Comparison of ENCODE assay signal across 16 cellular contexts in genomic region chr1:109634771-109635750, GRCh38. TPM values are rescaled to one million over a fixed set of nuclear protein-coding genes. Genes with fewer than 3 reads are reported as not detected.
DNase-seq lines count a peak whose midpoint lies in the region; ATAC-seq and TF ChIP-seq lines count a peak whose summit lies in the region.
"Had no signal": no experiment of that assay in that cellular context is flagged by ENCODE, and none has a peak within 500 bp of the region (broad histone marks: within the 10 kb centered on the region; RNA-seq: fewer than 3 reads in every experiment).

No MANE protein-coding gene starts in this region.

- peak overlapping the region; percentile 19 for H3K27ac Mint-ChIP-seq in activated CD8-positive, alpha-beta T cell treated with anti-CD3 and anti-CD28 coated beads for 36 hours
- H3K27ac Mint-ChIP-seq in mesothelial cell of epicardium: peak overlapping the region; percentile 36
- H3K27ac Mint-ChIP-seq: activated CD4-positive, alpha-beta T cell treated with anti-CD3 and anti-CD28 coated beads, Interleukin-2, amount 10 ng/mL, durations not matched to agents 24 days and 14 days had no signal

- no peak for ATAC-seq in right cardiac atrium
- peak; percentile 50 for ATAC-seq in activated CD8-positive, alpha-beta T cell treated with anti-CD3 and anti-CD28 coated beads for 36 hours
- no peak for ATAC-seq in HG03039 (IDR thresholded peaks at IDR 0.05; ENCODE audit: unreplicated experiment)
- ATAC-seq in GM18909 (IDR thresholded peaks at IDR 0.05; ENCODE audit: poor library complexity, unreplicated experiment): no peak
- ATAC-seq in HG03460 (IDR thresholded peaks at IDR 0.05; ENCODE audit: unreplicated experiment): no peak

- H3K27ac ChIP-seq in right cardiac atrium (ENCODE audit: low read length): no peak overlapping the region
- no peak overlapping the region for H3K27ac ChIP-seq in left ventricle myocardium inferior (replicated peaks)
- H3K27ac ChIP-seq: RWPE1, thyroid gland had no signal

- TF ChIP-seq CTCF in left ventricle myocardium inferior (IDR thresholded peaks at IDR 0.05; ENCODE audit: borderline replicate concordance) (no peak), mesothelial cell of epicardium (IDR thresholded peaks at IDR 0.05; ENCODE audit: unreplicated experiment) (no peak)
- TF ChIP-seq CTCF in activated CD8-positive, alpha-beta T cell treated with anti-CD3 and anti-CD28 coated beads for 36 hours (IDR thresholded peaks at IDR 0.05): no peak

- H3K4me3 ChIP-seq in right cardiac atrium (ENCODE audit: low read length) (no peak overlapping the region), left ventricle myocardium inferior (no peak overlapping the region)
- H3K4me3 ChIP-seq: thyroid gland had no signal

- no peaks in the 10 kb centered on the region for H3K27me3 Mint-ChIP-seq in activated CD8-positive, alpha-beta T cell treated with anti-CD3 and anti-CD28 coated beads for 36 hours
- H3K27me3 Mint-ChIP-seq in mesothelial cell of epicardium (ENCODE audit: low read depth): no peaks in the 10 kb centered on the region

- H3K36me3 ChIP-seq in left ventricle myocardium inferior: peaks cover 13% of the 10 kb centered on the region

- POLR2A ChIA-PET in activated CD8-positive, alpha-beta T cell treated with anti-CD3 and anti-CD28 coated beads for 36 hours (lab: Charles Lee): interaction anchor here (1.8 kb wide), 1 partner anchor 14 kb away, joined by 4 read pairs; no protein-coding TSS in a partner anchor

- H3K4me1 Mint-ChIP-seq in activated CD8-positive, alpha-beta T cell treated with anti-CD3 and anti-CD28 coated beads for 36 hours (ENCODE audit: low read depth): peaks cover 13% of the 10 kb centered on the region
- peaks cover 17% of the 10 kb centered on the region for H3K4me1 Mint-ChIP-seq in mesothelial cell of epicardium

- H3K36me3 Mint-ChIP-seq in activated CD8-positive, alpha-beta T cell treated with anti-CD3 and anti-CD28 coated beads for 36 hours (ENCODE audit: low read depth): peaks cover 9% of the 10 kb centered on the region
- peaks cover 10% of the 10 kb centered on the region for H3K36me3 Mint-ChIP-seq in mesothelial cell of epicardium

- H3K9me3 Mint-ChIP-seq in activated CD8-positive, alpha-beta T cell treated with anti-CD3 and anti-CD28 coated beads for 36 hours: no peaks in the 10 kb centered on the region
- H3K9me3 Mint-ChIP-seq in mesothelial cell of epicardium: no peaks in the 10 kb centered on the region
- H3K9me3 Mint-ChIP-seq: activated CD4-positive, alpha-beta T cell treated with anti-CD3 and anti-CD28 coated beads, Interleukin-2, amount 10 ng/mL, durations not matched to agents 24 days and 14 days had no signal

- peaks cover 2% of the 10 kb centered on the region for H3K4me1 ChIP-seq in right cardiac atrium (ENCODE audit: control insufficient read depth, insufficient read depth, low read length)
- peaks cover 32% of the 10 kb centered on the region for H3K4me1 ChIP-seq in left ventricle myocardium inferior
- H3K4me1 ChIP-seq: thyroid gland had no signal

- DNase-seq in right cardiac atrium (peak in 2 of 3 donors; percentile 17 to 34), left ventricle myocardium inferior (no peak), mesothelial cell of epicardium (ENCODE audit: low spot score in 2 of 2, unreplicated experiment in 2 of 2) (no peak), NCI-H1694 (lab: John Stamatoyannopoulos, UW) (no peak)
- DNase-seq in activated CD8-positive, alpha-beta T cell treated with anti-CD3 and anti-CD28 coated beads for 36 hours: peak; percentile 43
- DNase-seq: activated CD4-positive, alpha-beta T cell treated with anti-CD3 and anti-CD28 coated beads, Interleukin-2, amount 10 ng/mL, durations not matched to agents 24 days and 14 days; NCI-H2029 treated with DMSO at 0.1 percent for 48 hours; retina; thyroid gland had no signal

- intact Hi-C loops in right cardiac atrium (cut with DNase I): loop anchor here in 3 of 4 donors (5.0 to 10.0 kb wide), 3 partner anchors 88 to 350 kb away; partner anchors contain the start of genes AHCYL1 (in 2 of the 3) and GNAI3 (in 2 of the 3)
- intact Hi-C loops in left ventricle myocardium inferior (cut with micrococcal nuclease): loop anchor here (5.0 kb wide), 1 partner anchor 88 kb away; the partner anchor contains the start of gene GNAI3
- intact Hi-C loops in activated CD8-positive, alpha-beta T cell treated with anti-CD3 and anti-CD28 coated beads for 36 hours (cut with micrococcal nuclease): no loop called here

- H3K27me3 ChIP-seq in right cardiac atrium (ENCODE audit: control insufficient read depth, insufficient read depth): no peaks in the 10 kb centered on the region
- no peaks in the 10 kb centered on the region for H3K27me3 ChIP-seq in left ventricle myocardium inferior (ENCODE audit: low read depth)
- H3K27me3 ChIP-seq: thyroid gland had no signal

- CTCF ChIA-PET in activated CD8-positive, alpha-beta T cell treated with anti-CD3 and anti-CD28 coated beads for 36 hours (lab: Charles Lee): interaction anchor here (0.8 to 18.5 kb wide), 10 partner anchors 8 to 156 kb away, joined by 3 to 294 read pairs (median 7); partner anchors contain the start of genes GPR61, GSTM1 and GSTM4

- H3K4me3 Mint-ChIP-seq in activated CD8-positive, alpha-beta T cell treated with anti-CD3 and anti-CD28 coated beads for 36 hours: no peak overlapping the region
- no peak overlapping the region for H3K4me3 Mint-ChIP-seq in mesothelial cell of epicardium
- H3K4me3 Mint-ChIP-seq: activated CD4-positive, alpha-beta T cell treated with anti-CD3 and anti-CD28 coated beads, Interleukin-2, amount 10 ng/mL, durations not matched to agents 24 days and 14 days had no signal

- no peaks in the 10 kb centered on the region for H3K9me3 ChIP-seq in right cardiac atrium (ENCODE audit: control insufficient read depth, low read length)
- H3K9me3 ChIP-seq in left ventricle myocardium inferior (replicated peaks): no peaks in the 10 kb centered on the region
- H3K9me3 ChIP-seq: thyroid gland had no signal

- WGBS in right cardiac atrium: 63% methylated on average over 13 of the region's 13 CpGs

RNA-seq across cellular contexts. Expression of gene AMPD2, which starts 15.4 kb away (rescaled TPM):
- 10 to 100 TPM; 18.8 to 26.1 (median 23.4) TPM for total RNA-seq in right cardiac atrium
- polyA plus RNA-seq in right cardiac atrium: 8.4 TPM
- total RNA-seq in left ventricle myocardium inferior: 12.9 TPM
- 100 to 1,000 TPM; 107 to 119 TPM for total RNA-seq in activated CD8-positive, alpha-beta T cell treated with anti-CD3 and anti-CD28 coated beads for 36 hours
- total RNA-seq in mesothelial cell of epicardium: 133 to 141 TPM (median 134 TPM) in 3 replicates

RNA-seq across cellular contexts. Expression of gene GNAT2, which starts 15.6 kb away (rescaled TPM):
- total RNA-seq in right cardiac atrium (not detected), left ventricle myocardium inferior (not detected), mesothelial cell of epicardium (0.36 TPM in 1 of 3 replicates, not detected in the others)
- polyA plus RNA-seq in right cardiac atrium: not detected
- total RNA-seq in activated CD8-positive, alpha-beta T cell treated with anti-CD3 and anti-CD28 coated beads for 36 hours: under 1 TPM; 0.81 to 0.88 TPM
- total RNA-seq: MCF 10A; T-helper 2 cell treated with Interferon-gamma antibody and Interleukin-4, amounts not matched to agents 100 ng/mL and 5 ng/mL, for 36 hours; thyroid gland had no signal

RNA-seq across cellular contexts. Expression of gene GSTM4, which starts 20.8 kb away (rescaled TPM):
- total RNA-seq in right cardiac atrium (10 to 100 TPM; 31.2 to 57.8 (median 39.4) TPM), left ventricle myocardium inferior (36.8 TPM), mesothelial cell of epicardium (23.4 to 24.9 TPM (median 23.7 TPM) in 3 replicates)
- polyA plus RNA-seq in right cardiac atrium: 47.9 TPM
- total RNA-seq in activated CD8-positive, alpha-beta T cell treated with anti-CD3 and anti-CD28 coated beads for 36 hours: 10 to 100 TPM in 1 of 2 experiments, 1 to 10 TPM in 1; 8.3 to 10.5 TPM

RNA-seq across cellular contexts. Expression of gene GSTM2, which starts 32.8 kb away (rescaled TPM):
- total RNA-seq in right cardiac atrium (10 to 100 TPM; 50.3 to 92.8 (median 72.6) TPM), left ventricle myocardium inferior (67.3 TPM), mesothelial cell of epicardium (169 to 186 TPM (median 177 TPM) in 3 replicates)
- 99.5 TPM for polyA plus RNA-seq in right cardiac atrium
- total RNA-seq in activated CD8-positive, alpha-beta T cell treated with anti-CD3 and anti-CD28 coated beads for 36 hours: 10 to 100 TPM; 13.6 to 16.2 TPM

RNA-seq across cellular contexts. Expression of gene GSTM1, which starts 52.6 kb away (rescaled TPM):
- total RNA-seq in right cardiac atrium (10 to 100 TPM in 1 of 4 donors, not detected in 3; 31.1 TPM), left ventricle myocardium inferior (not detected), mesothelial cell of epicardium (48.8 to 54.2 TPM (median 52.3 TPM) in 3 replicates)
- 38.9 TPM for polyA plus RNA-seq in right cardiac atrium
- 10 to 100 TPM; 47.9 to 49.6 TPM for total RNA-seq in activated CD8-positive, alpha-beta T cell treated with anti-CD3 and anti-CD28 coated beads for 36 hours
- total RNA-seq: MCF 10A had no signal
- polyA plus RNA-seq: neural cell had no signal

Comparison
In these comparisons a context has a peak if more than half of its experiments do, and no peak if none do; other contexts are left out.
1. DNase-seq: peak in right cardiac atrium (2 of 3) and activated CD8-positive, alpha-beta T cell treated with anti-CD3 and anti-CD28 coated beads for 36 hours (single experiment); none in left ventricle myocardium inferior (single experiment), mesothelial cell of epicardium (0 of 2) and NCI-H1694 (single experiment).